In the genomic region with DNA sequence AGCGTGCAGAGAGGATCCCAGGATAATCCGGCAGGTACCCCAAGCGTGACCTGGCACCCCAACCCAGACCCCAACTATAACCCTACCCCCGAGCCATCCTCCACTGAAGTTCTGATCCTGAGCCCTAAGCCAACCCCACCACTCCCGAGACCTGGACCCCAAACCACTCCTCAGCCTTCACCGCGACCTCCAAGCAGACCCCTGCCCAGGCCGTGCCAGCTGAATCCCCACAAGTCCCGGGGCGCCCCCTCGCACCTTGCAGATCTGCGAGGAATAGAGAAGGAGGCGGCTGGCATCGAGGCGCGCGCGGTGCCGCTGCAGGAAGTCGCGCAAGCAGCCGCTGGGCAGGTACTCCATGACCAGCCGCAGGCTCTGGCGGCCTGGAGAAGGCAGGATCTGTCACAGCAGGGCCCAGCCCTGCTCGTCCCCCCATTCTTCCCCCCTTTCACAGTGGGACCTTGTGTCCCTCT, we compare ENCODE assay signal across 16 cellular contexts. TPM values are rescaled to one million over a fixed set of nuclear protein-coding genes. Genes with fewer than 3 reads are reported as not detected.
DNase-seq lines count a peak whose midpoint lies in the region; ATAC-seq and TF ChIP-seq lines count a peak whose summit lies in the region.
"Had no signal": no experiment of that assay in that cellular context is flagged by ENCODE, and none has a peak within 500 bp of the region (broad histone marks: within the 10 kb centered on the region; RNA-seq: fewer than 3 reads in every experiment).

No MANE protein-coding gene starts in this region.

- CTCF ChIA-PET in AG04449 (lab: Yijun Ruan, JAX): interaction anchor here (1.2 to 1.9 kb wide), 2 partner anchors 11 to 28 kb away, joined by 4 to 6 read pairs; partner anchors contain the start of gene RPL18A

- H3K9me3 Mint-ChIP-seq in endodermal cell: no peaks in the 10 kb centered on the region

- intact Hi-C loops in mucosa of descending colon (cut with DNase I, micrococcal nuclease): no loop called here

- peaks cover 5% of the 10 kb centered on the region for H3K4me1 Mint-ChIP-seq in endodermal cell
- H3K4me1 Mint-ChIP-seq: B cell had no signal

- TF ChIP-seq CTCF in AG04449 (IDR thresholded peaks at IDR 0.05; ENCODE audit: insufficient read depth, low read length, missing control alignments) (no peak), endodermal cell (conservative IDR thresholded peaks at IDR 0.05) (no peak), mucosa of descending colon (IDR thresholded peaks at IDR 0.05) (no peak)

- DNase-seq in AG04449 (ENCODE audit: low read depth, low spot score) (no peak), endodermal cell (no peak), mucosa of descending colon (peak in 1 of 3 donors; percentile 40), NCI-H1436 treated with DMSO at 0.1 percent for 48 hours (lab: John Stamatoyannopoulos, UW) (no peak), NK-92 (lab: John Stamatoyannopoulos, UW; ENCODE audit: unreplicated experiment) (no peak), NCI-H1092 (lab: John Stamatoyannopoulos, UW) (no peak), T-helper 1 cell (no peak)
- DNase-seq: KG1 had no signal

- peak; percentile 17 for ATAC-seq in mucosa of descending colon

- no peaks in the 10 kb centered on the region for H3K36me3 Mint-ChIP-seq in endodermal cell (ENCODE audit: low read depth)

- H3K27me3 ChIP-seq in HUES64 (ENCODE audit: insufficient read depth, low read length) (peaks cover 6% of the 10 kb centered on the region; the same call in 1 of the 2 replicates), endodermal cell (ENCODE audit: control insufficient read depth, insufficient read depth, low read length, poor library complexity, severe bottlenecking) (peaks cover 14% of the 10 kb centered on the region)

- no peaks in the 10 kb centered on the region for H3K36me3 ChIP-seq in HUES64 (ENCODE audit: insufficient read depth, low read length)
- H3K36me3 ChIP-seq in endodermal cell (ENCODE audit: control insufficient read depth, insufficient read depth, low read length): no peaks in the 10 kb centered on the region
- no peaks in the 10 kb centered on the region for H3K36me3 ChIP-seq in mucosa of descending colon (ENCODE audit: low read depth)
- H3K36me3 ChIP-seq: gastrocnemius medialis had no signal

- 0 out of 2 replicates have a peak overlapping the region, but pooled peaks have one; percentile 26 for H3K9ac ChIP-seq in HUES64 (ENCODE audit: low read depth, low read length)
- no peak overlapping the region for H3K9ac ChIP-seq in endodermal cell (ENCODE audit: extremely low read depth, low read length, poor library complexity, severe bottlenecking)

- no peak overlapping the region for H3K27ac Mint-ChIP-seq in endodermal cell
- H3K27ac Mint-ChIP-seq: activated CD8-positive, alpha-beta T cell treated with anti-CD3 and anti-CD28 coated beads for 36 hours; activated naive CD4-positive, alpha-beta T cell treated with anti-CD3 and anti-CD28 coated beads for 36 hours; B cell had no signal

- H3K4me3 Mint-ChIP-seq in endodermal cell: peak overlapping the region; percentile 78
- H3K4me3 Mint-ChIP-seq: activated CD8-positive, alpha-beta T cell treated with anti-CD3 and anti-CD28 coated beads for 36 hours; activated naive CD4-positive, alpha-beta T cell treated with anti-CD3 and anti-CD28 coated beads for 36 hours; B cell had no signal

- H3K9me3 ChIP-seq in HUES64 (ENCODE audit: insufficient read depth, low read depth, low read length): no peaks in the 10 kb centered on the region
- no peaks in the 10 kb centered on the region for H3K9me3 ChIP-seq in endodermal cell (ENCODE audit: control insufficient read depth, low read length)
- H3K9me3 ChIP-seq in mucosa of descending colon: no peaks in the 10 kb centered on the region
- H3K9me3 ChIP-seq: gastrocnemius medialis had no signal

- H3K4me3 ChIP-seq in AG04449 (ENCODE audit: low read depth, low read length) (peak overlapping the region; percentile 48), HUES64 (ENCODE audit: low read length) (peak overlapping the region; percentile 67), endodermal cell (ENCODE audit: low read length) (peak overlapping the region; percentile 73), mucosa of descending colon (no peak overlapping the region)
- H3K4me3 ChIP-seq: gastrocnemius medialis had no signal

- H3K27ac ChIP-seq in HUES64 (ENCODE audit: low read depth, low read length): no peak overlapping the region
- no peak overlapping the region for H3K27ac ChIP-seq in endodermal cell (ENCODE audit: low read depth, low read length)
- H3K27ac ChIP-seq: gastrocnemius medialis had no signal

- H3K27me3 Mint-ChIP-seq in endodermal cell (ENCODE audit: insufficient read depth): peaks cover 28% of the 10 kb centered on the region
- H3K27me3 Mint-ChIP-seq: activated CD8-positive, alpha-beta T cell treated with anti-CD3 and anti-CD28 coated beads for 36 hours; B cell had no signal

- WGBS in HUES64: 52% methylated on average over 25 of the region's 25 CpGs
- 58 to 92% methylated on average over 7 to 24 of the region's 25 CpGs for WGBS in endodermal cell (ENCODE audit: insufficient coverage in 1 of 2, insufficient read length in 1 of 2), 2 experiments

- POLR2A ChIA-PET in AG04449 (lab: Yijun Ruan, JAX): no interaction called here

- peaks cover 7% of the 10 kb centered on the region for H3K4me1 ChIP-seq in HUES64 (ENCODE audit: insufficient read depth, low read length)
- H3K4me1 ChIP-seq in endodermal cell (ENCODE audit: control insufficient read depth, insufficient read depth, low read length): no peaks in the 10 kb centered on the region
- H3K4me1 ChIP-seq in mucosa of descending colon (ENCODE audit: low read depth): peaks cover 4% of the 10 kb centered on the region
- H3K4me1 ChIP-seq: gastrocnemius medialis had no signal

RNA-seq across cellular contexts. Expression of gene INSL3, which starts 10.1 kb away (rescaled TPM):
- polyA plus RNA-seq in HUES64 (2013, experiment 1 of 2): not detected
- polyA plus RNA-seq in HUES64 (2013, experiment 2 of 2): not detected
- total RNA-seq in endodermal cell (under 1 TPM in 1 of 2 donors, not detected in 1; 0.80 TPM), mucosa of descending colon (not detected)
- polyA plus RNA-seq in endodermal cell (2013, experiment 1 of 2): not detected
- not detected for polyA plus RNA-seq in endodermal cell (2013, experiment 2 of 2)
- total RNA-seq: cerebellum, gastrocnemius medialis, lower leg skin had no signal

RNA-seq across cellular contexts. Expression of gene JAK3, which starts 16.3 kb away (rescaled TPM):
- polyA plus RNA-seq in HUES64 (2013, experiment 1 of 2): 0.95 TPM
- polyA plus RNA-seq in HUES64 (2013, experiment 2 of 2): 2.0 TPM
- total RNA-seq in endodermal cell (1 to 10 TPM; 2.8 to 3.2 TPM), mucosa of descending colon (1 to 10 TPM; 3.1 to 9.1 (median 5.4) TPM)
- 2.7 TPM for polyA plus RNA-seq in endodermal cell (2013, experiment 1 of 2)
- polyA plus RNA-seq in endodermal cell (2013, experiment 2 of 2): 3.0 TPM

RNA-seq across cellular contexts. Expression of gene RPL18A, which starts 28.3 kb away (rescaled TPM):
- 2,406 TPM for polyA plus RNA-seq in HUES64 (2013, experiment 1 of 2)
- polyA plus RNA-seq in HUES64 (2013, experiment 2 of 2): 2,494 TPM
- total RNA-seq in endodermal cell (1,000 to 10,000 TPM; 1,886 to 2,166 TPM), mucosa of descending colon (1,000 to 10,000 TPM; 1,368 to 1,650 (median 1,462) TPM)
- polyA plus RNA-seq in endodermal cell (2013, experiment 1 of 2): 2,294 TPM
- polyA plus RNA-seq in endodermal cell (2013, experiment 2 of 2): 2,156 TPM

RNA-seq across cellular contexts. Expression of gene B3GNT3, which starts 36.5 kb away (rescaled TPM):
- polyA plus RNA-seq in HUES64 (2013, experiment 1 of 2): 0.30 TPM
- 0.70 TPM for polyA plus RNA-seq in HUES64 (2013, experiment 2 of 2)
- 1 to 10 TPM in 1 of 2 donors, under 1 TPM in 1; 0.70 to 1.2 TPM for total RNA-seq in endodermal cell
- 0.18 TPM for polyA plus RNA-seq in endodermal cell (2013, experiment 1 of 2)
- not detected for polyA plus RNA-seq in endodermal cell (2013, experiment 2 of 2)
- total RNA-seq in mucosa of descending colon: 100 to 1,000 TPM in 2 of 3 donors, 10 to 100 TPM in 1; 77.6 to 205 (median 189) TPM
- total RNA-seq: B cell; cerebellum; T-helper 2 cell treated with Interferon-gamma antibody and Interleukin-4, amounts not matched to agents 100 ng/mL and 5 ng/mL, for 36 hours had no signal

RNA-seq across cellular contexts. Expression of gene SLC5A5, which starts 40.3 kb away (rescaled TPM):
- polyA plus RNA-seq in HUES64 (2013, experiment 1 of 2): 0.25 TPM
- polyA plus RNA-seq in HUES64 (2013, experiment 2 of 2): 0.51 TPM
- total RNA-seq in endodermal cell: under 1 TPM in 1 of 2 donors, not detected in 1; 0.15 TPM
- polyA plus RNA-seq in endodermal cell (2013, experiment 1 of 2): 0.14 TPM
- polyA plus RNA-seq in endodermal cell (2013, experiment 2 of 2): 0.37 TPM
- under 1 TPM in 1 of 3 donors, not detected in 2; 0.19 TPM for total RNA-seq in mucosa of descending colon
- total RNA-seq: gastrocnemius medialis, lower leg skin had no signal
